Comparison of ENCODE assay signal across 22 cellular contexts in genomic region chr2:68030529-68030928, GRCh38.
"Had no signal": no experiment of that assay in that cellular context is flagged by ENCODE, and none has a peak within 500 bp of the region (broad histone marks: within the 10 kb centered on the region; RNA-seq: fewer than 3 reads in every experiment).

No MANE protein-coding gene starts in this region.

- H3K36me3 Mint-ChIP-seq: IgD-negative memory B cell, T-cell had no signal

- H3K4me3 ChIP-seq: MG63 had no signal

- ATAC-seq: HepG2, T-cell had no signal

- DNase-seq: KBM-7, MG63, NCI-H1092, NCI-H1105 treated with DMSO at 0.1 percent for 48 hours, NCI-H1417 treated with DMSO at 0.1 percent for 48 hours, NCI-H146, NCI-H1694 treated with DMSO at 0.1 percent for 48 hours, NCI-H1930, NCI-H2081, NCI-H2107, NCI-H2227 treated with DMSO at 0.1 percent for 48 hours, NCI-H446, NCI-H510A, NCI-H524 treated with DMSO at 0.1 percent for 48 hours, NCI-H69, NCI-H774, RPMI8226, SHP77, SW 1271, T-cell had no signal

- H3K4me3 Mint-ChIP-seq: IgD-negative memory B cell, T-cell had no signal

- H3K9me3 Mint-ChIP-seq: IgD-negative memory B cell, T-cell had no signal

- H3K27me3 ChIP-seq: MG63 had no signal

- H3K4me1 Mint-ChIP-seq: IgD-negative memory B cell, T-cell had no signal

- H3K27me3 Mint-ChIP-seq: IgD-negative memory B cell had no signal

- H3K36me3 ChIP-seq: MG63 had no signal

- H3K27ac Mint-ChIP-seq: IgD-negative memory B cell, T-cell had no signal

- H3K9me3 ChIP-seq: MG63 had no signal
